27 cellular contexts compared by ENCODE assay signal in genomic region chr21:42835211-42835610, GRCh38.
"Had no signal": no experiment of that assay in that cellular context is flagged by ENCODE, and none has a peak within 500 bp of the region (broad histone marks: within the 10 kb centered on the region; RNA-seq: fewer than 3 reads in every experiment).

No MANE protein-coding gene starts in this region.

- DNase-seq: activated CD4-positive, alpha-beta T cell treated with anti-CD3 and anti-CD28 coated beads, Interleukin-2, amount 10 ng/mL, durations not matched to agents 7 days and 5 days; activated CD4-positive, CD25-positive, alpha-beta regulatory T cell treated with anti-CD3 and anti-CD28 coated beads, Interleukin-2, amount 50 U/mL, for 72 hours; activated T-cell treated with anti-CD3 and anti-CD28 coated beads, Interleukin-2, amount 50 U/mL, for 4 hours; cerebellar nuclear complex; effector memory CD4-positive, alpha-beta T cell; islet precursor cell; mucosa of descending colon; stimulated activated CD4-positive, alpha-beta T cell treated with anti-CD3 and anti-CD28 coated beads, Interleukin-4, amount 100 ng/mL, for 24 hours; T-helper 17 cell; T1000; testis; transverse colon had no signal

- H3K27ac ChIP-seq: adrenal gland, ascending aorta, cardiac muscle cell, colonic mucosa, dorsolateral prefrontal cortex, gastroesophageal sphincter, hepatocyte, right lobe of liver, skin epidermis, testis, transverse colon had no signal

- H3K4me3 ChIP-seq: adrenal gland, ascending aorta, cardiac muscle cell, colonic mucosa, dorsolateral prefrontal cortex, gastroesophageal sphincter, hepatocyte, mucosa of descending colon, right lobe of liver, skin epidermis, testis, transverse colon had no signal

- H3K4me3 Mint-ChIP-seq: activated CD4-positive, alpha-beta T cell treated with anti-CD3 and anti-CD28 coated beads, Interleukin-2, amount 10 ng/mL, durations not matched to agents 7 days and 5 days; activated naive CD4-positive, alpha-beta T cell treated with anti-CD3 and anti-CD28 coated beads, Interleukin-2, amount 50 U/mL, for 24 hours; activated T-cell treated with anti-CD3 and anti-CD28 coated beads, Interleukin-2, amount 50 U/mL, for 4 hours; brain; natural killer cell treated with Interleukin-12 subunit alpha and Interleukin-12 subunit beta and Interleukin-15 and Interleukin-18, amount 100 ng/mL, for 72 hours; stimulated activated effector memory CD8-positive, alpha-beta T cell treated with anti-CD3 and anti-CD28 coated beads, Interleukin-12 subunit alpha, Interleukin-12 subunit beta, amount 100 ng/mL, for 72 hours; T-helper 17 cell had no signal

- H3K27ac Mint-ChIP-seq: activated CD4-positive, alpha-beta T cell treated with anti-CD3 and anti-CD28 coated beads, Interleukin-2, amount 10 ng/mL, durations not matched to agents 7 days and 5 days; activated naive CD4-positive, alpha-beta T cell treated with anti-CD3 and anti-CD28 coated beads, Interleukin-2, amount 50 U/mL, for 24 hours; activated T-helper 2 cell treated with anti-CD3 and anti-CD28 coated beads, Interferon-gamma antibody, Interleukin-2, Interleukin-4, amounts not matched to agents 10 μg/mL and 5 μg/mL and 100 μg/mL, durations not matched to agents 14 hours and 24 hours and 36 hours; natural killer cell treated with Interleukin-12 subunit alpha and Interleukin-12 subunit beta and Interleukin-15 and Interleukin-18, amount 100 ng/mL, for 72 hours; stimulated activated effector memory CD8-positive, alpha-beta T cell treated with anti-CD3 and anti-CD28 coated beads, Interleukin-12 subunit alpha, Interleukin-12 subunit beta, amount 100 ng/mL, for 72 hours had no signal

- H3K9me3 Mint-ChIP-seq: activated naive CD4-positive, alpha-beta T cell treated with anti-CD3 and anti-CD28 coated beads, Interleukin-2, amount 50 U/mL, for 24 hours; activated T-cell treated with anti-CD3 and anti-CD28 coated beads, Interleukin-2, amount 50 U/mL, for 4 hours; activated T-helper 2 cell treated with anti-CD3 and anti-CD28 coated beads, Interferon-gamma antibody, Interleukin-2, Interleukin-4, amounts not matched to agents 10 μg/mL and 5 μg/mL and 100 μg/mL, durations not matched to agents 14 hours and 24 hours and 36 hours; brain; natural killer cell treated with Interleukin-12 subunit alpha and Interleukin-12 subunit beta and Interleukin-15 and Interleukin-18, amount 100 ng/mL, for 72 hours; stimulated activated effector memory CD8-positive, alpha-beta T cell treated with anti-CD3 and anti-CD28 coated beads, Interleukin-12 subunit alpha, Interleukin-12 subunit beta, amount 100 ng/mL, for 72 hours had no signal

- ATAC-seq: activated T-cell treated with anti-CD3 and anti-CD28 coated beads, Interleukin-2, amount 50 U/mL, for 4 hours; gastroesophageal sphincter; left ventricle myocardium superior; mucosa of descending colon; natural killer cell treated with Interleukin-12 subunit alpha and Interleukin-12 subunit beta and Interleukin-15 and Interleukin-18, amount 100 ng/mL, for 72 hours; right lobe of liver; stimulated activated effector memory CD8-positive, alpha-beta T cell treated with anti-CD3 and anti-CD28 coated beads, Interleukin-12 subunit alpha, Interleukin-12 subunit beta, amount 100 ng/mL, for 72 hours; T-helper 17 cell had no signal

- H3K27me3 Mint-ChIP-seq: activated naive CD4-positive, alpha-beta T cell treated with anti-CD3 and anti-CD28 coated beads, Interleukin-2, amount 50 U/mL, for 24 hours; brain; T-helper 17 cell had no signal

- H3K36me3 Mint-ChIP-seq: brain; natural killer cell treated with Interleukin-12 subunit alpha and Interleukin-12 subunit beta and Interleukin-15 and Interleukin-18, amount 100 ng/mL, for 72 hours had no signal
